9 cellular contexts compared by ENCODE assay signal in genomic region chr3:119690043-119690656, GRCh38. TPM values are rescaled to one million over a fixed set of nuclear protein-coding genes. Genes with fewer than 3 reads are reported as not detected.
A peak's percentile ranks its signal among the peaks of the same experiment; 100 is the strongest.
DNase-seq lines count a peak whose midpoint lies in the region; TF ChIP-seq lines count a peak whose summit lies in the region.
"Had no signal": no experiment of that assay in that cellular context is flagged by ENCODE, and none has a peak within 500 bp of the region (broad histone marks: within the 10 kb centered on the region; RNA-seq: fewer than 3 reads in every experiment).

No MANE protein-coding gene starts in this region.

- H3K4me1 ChIP-seq in PC-9 (replicated peaks; ENCODE audit: insufficient read depth) = no peaks in the 10 kb centered on the region
- H3K4me1 ChIP-seq in thyroid gland = no peaks in the 10 kb centered on the region

- whole genome bisulfite sequencing in thyroid gland, 2 donors = 46 to 48% methylated on average over 4 of the region's 4 CpGs

- DNase-seq in SKM-1 treated with dmso at 0.1 percent for 144 hours (lab: John Stamatoyannopoulos, UW; ENCODE audit: unreplicated experiment) (peak; percentile 21), SKM-1 (lab: John Stamatoyannopoulos, UW; ENCODE audit: unreplicated experiment) (no peak), PC-9 (no peak), fibroblast of villous mesenchyme (ENCODE audit: low read depth) (peak; percentile 38), thyroid gland (no peak), cerebellum (ENCODE audit: low spot score) (no peak), epidermal melanocyte (ENCODE audit: insufficient read length, low spot score) (no peak), NCI-H510A (lab: John Stamatoyannopoulos, UW) (no peak)
- DNase-seq: activated T-cell treated with anti-CD3 and anti-CD28 coated beads, Interleukin-2, amount 50 U/mL, for 72 hours had no signal

- no peak overlapping the region for H3K4me2 ChIP-seq in PC-9

- H3K9me3 ChIP-seq in PC-9 (ENCODE audit: insufficient read depth, low read depth) (no peaks in the 10 kb centered on the region), thyroid gland (no peaks in the 10 kb centered on the region)

- POLR2A ChIA-PET in PC-9 (lab: Charles Lee; ENCODE audit: unreplicated experiment) = no interaction called here

- no peak overlapping the region; the same call in 1 of the 2 replicates for H2AFZ ChIP-seq in PC-9

- no peaks in the 10 kb centered on the region; the same call in 1 of the 2 replicates for H3K9me2 ChIP-seq in PC-9 (ENCODE audit: insufficient read depth)

- H3K27me3 ChIP-seq in PC-9 (ENCODE audit: insufficient read depth, low read depth) = no peaks in the 10 kb centered on the region
- no peaks in the 10 kb centered on the region for H3K27me3 ChIP-seq in thyroid gland

- H3K79me2 ChIP-seq in PC-9 (ENCODE audit: low read depth) = no peaks in the 10 kb centered on the region

- no peak overlapping the region for H3K4me3 ChIP-seq in PC-9
- no peak overlapping the region for H3K4me3 ChIP-seq in fibroblast of villous mesenchyme (ENCODE audit: low read depth, low read length)
- H3K4me3 ChIP-seq in thyroid gland (replicated peaks in 1 of 3) = no peak overlapping the region

- no peak for TF ChIP-seq POLR2A in thyroid gland (IDR thresholded peaks at IDR 0.05)

- CTCF ChIA-PET in PC-9 (lab: Charles Lee) = no interaction called here

- H3K27ac ChIP-seq in PC-9 (no peak overlapping the region), thyroid gland (no peak overlapping the region)

- H4K20me1 ChIP-seq in PC-9 (ENCODE audit: insufficient read depth) = no peaks in the 10 kb centered on the region

- BruUV-seq in PC-9 (replicated peaks; lab: Mats Ljungman, UMichigan) = no TSS peak

- H3F3A ChIP-seq in PC-9 (ENCODE audit: insufficient read depth, low read depth) = no peaks in the 10 kb centered on the region

- intact Hi-C loops in PC-9 (cut with micrococcal nuclease; ENCODE audit: unreplicated experiment) = no loop called here
- intact Hi-C loops in thyroid gland (cut with DNase I) = no loop called here

- no peaks in the 10 kb centered on the region for H3K36me3 ChIP-seq in PC-9 (ENCODE audit: low read depth)
- H3K36me3 ChIP-seq in thyroid gland = no peaks in the 10 kb centered on the region

- TF ChIP-seq CTCF in PC-9 (conservative IDR thresholded peaks at IDR 0.05) = peak; percentile 69
- TF ChIP-seq CTCF in fibroblast of villous mesenchyme (IDR thresholded peaks at IDR 0.05; ENCODE audit: insufficient read depth, low read depth, low read length) = peak; percentile 56
- TF ChIP-seq CTCF in thyroid gland (IDR thresholded peaks at IDR 0.05) = peak; percentile 31 to 68 (median 38)

RNA-seq across cellular contexts. Expression of gene CFAP91, which starts 12.7 kb away (rescaled TPM):
- total RNA-seq in PC-9 (2021) = 0.48 and 1.2 TPM in 2 replicates
- total RNA-seq in fibroblast of villous mesenchyme = 0.32 and 0.43 TPM in 2 replicates
- 10 to 100 TPM in 3 of 4 donors, 1 to 10 TPM in 1; 9.4 to 28.0 (median 22.8) TPM for total RNA-seq in thyroid gland
- 13.3 TPM for total RNA-seq in cerebellum

RNA-seq across cellular contexts. Expression of gene COX17, which starts 12.9 kb away (rescaled TPM):
- total RNA-seq in PC-9 (2021) (57.6 and 61.4 TPM in 2 replicates), fibroblast of villous mesenchyme (10.8 and 15.8 TPM in 2 replicates), thyroid gland (10 to 100 TPM; 12.8 to 73.0 (median 46.0) TPM), cerebellum (18.9 TPM)

RNA-seq across cellular contexts. Expression of gene POPDC2, which starts 29.8 kb away (rescaled TPM):
- total RNA-seq in PC-9 (2021) (3.0 and 3.5 TPM in 2 replicates), fibroblast of villous mesenchyme (1.3 TPM in 2 replicates), thyroid gland (1 to 10 TPM; 1.9 to 5.4 (median 4.6) TPM), cerebellum (1.7 TPM)

Comparison
In these comparisons a context has a peak if more than half of its experiments do, and no peak if none do; other contexts are left out.
1. DNase-seq: peak in SKM-1 treated with dmso at 0.1 percent for 144 hours (single experiment) and fibroblast of villous mesenchyme (single experiment); none in SKM-1 (single experiment), PC-9 (0 of 2), thyroid gland (0 of 2), cerebellum (single experiment), epidermal melanocyte (single experiment) and NCI-H510A (single experiment).
2. Peak in every context shown above with its lines, with median percentiles within 50 percentile points of each other: CTCF ChIP-seq.